1 cellular context compared by ENCODE assay signal in the genomic region with DNA sequence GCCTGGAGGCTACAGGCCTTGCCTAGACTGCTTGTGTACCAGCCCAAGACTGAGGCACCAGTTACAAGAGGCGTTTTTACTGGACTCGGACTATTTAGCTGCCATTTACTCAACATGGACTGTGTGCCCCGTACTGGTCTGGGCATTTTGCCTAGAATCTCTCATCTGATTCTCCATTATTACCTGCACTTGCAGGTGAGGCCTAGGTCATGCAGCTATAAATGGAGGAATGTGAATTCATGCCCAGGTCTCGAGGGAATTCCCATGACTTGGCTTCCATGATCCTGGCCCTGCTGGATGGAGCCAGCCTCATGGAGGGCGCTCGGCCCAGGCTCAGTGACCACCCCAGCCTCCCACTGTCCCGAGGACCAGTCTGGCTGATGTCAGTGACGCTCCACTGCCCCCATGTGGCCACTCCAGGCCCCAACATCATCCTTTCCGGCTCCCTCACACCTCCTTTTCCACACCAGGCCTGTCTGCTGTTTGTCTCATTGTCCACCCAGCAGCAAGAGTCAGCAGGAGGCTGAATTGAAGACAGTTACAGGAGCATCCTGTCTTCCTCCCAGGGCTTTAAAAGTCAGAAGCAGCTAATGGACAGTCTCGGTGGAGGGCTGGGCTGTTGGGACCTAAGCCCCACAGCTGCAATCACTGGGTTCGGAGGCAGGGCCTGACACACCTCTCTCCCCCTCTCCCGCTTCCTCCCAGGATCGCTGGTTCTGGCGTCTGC.
TF ChIP-seq lines count a peak whose summit lies in the region.

No MANE protein-coding gene starts in this region.

TF ChIP-seq in HepG2, 621 proteins besides CTCF, POLR2A, EP300 and RAD21 (continued from another document and continues in another):
- TF ChIP-seq, protein P1, sequence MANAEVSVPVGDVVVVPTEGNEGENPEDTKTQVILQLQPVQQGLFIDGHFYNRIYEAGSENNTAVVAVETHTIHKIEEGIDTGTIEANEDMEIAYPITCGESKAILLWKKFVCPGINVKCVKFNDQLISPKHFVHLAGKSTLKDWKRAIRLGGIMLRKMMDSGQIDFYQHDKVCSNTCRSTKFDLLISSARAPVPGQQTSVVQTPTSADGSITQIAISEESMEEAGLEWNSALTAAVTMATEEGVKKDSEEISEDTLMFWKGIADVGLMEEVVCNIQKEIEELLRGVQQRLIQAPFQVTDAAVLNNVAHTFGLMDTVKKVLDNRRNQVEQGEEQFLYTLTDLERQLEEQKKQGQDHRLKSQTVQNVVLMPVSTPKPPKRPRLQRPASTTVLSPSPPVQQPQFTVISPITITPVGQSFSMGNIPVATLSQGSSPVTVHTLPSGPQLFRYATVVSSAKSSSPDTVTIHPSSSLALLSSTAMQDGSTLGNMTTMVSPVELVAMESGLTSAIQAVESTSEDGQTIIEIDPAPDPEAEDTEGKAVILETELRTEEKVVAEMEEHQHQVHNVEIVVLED (CRISPR knock-in tag; IDR thresholded peaks at IDR 0.05; ENCODE audit: borderline replicate concordance) = peak; percentile 36; the same call in 1 of the 2 replicates
- TF ChIP-seq HOXA9 (CRISPR knock-in tag; IDR thresholded peaks at IDR 0.05; ENCODE audit: borderline replicate concordance) = no peak
- TF ChIP-seq PHF5A (CRISPR knock-in tag; IDR thresholded peaks at IDR 0.05; ENCODE audit: low read depth, unreplicated experiment) = peak; percentile 29
- no peak for TF ChIP-seq ZNF616 (CRISPR knock-in tag; IDR thresholded peaks at IDR 0.05; ENCODE audit: low read depth)
- TF ChIP-seq ZNF329 (CRISPR knock-in tag; IDR thresholded peaks at IDR 0.05; ENCODE audit: low read depth) = no peak
- TF ChIP-seq SKI (IDR thresholded peaks at IDR 0.05; ENCODE audit: partially characterized antibody) = peak; percentile 41
- TF ChIP-seq ELF3 (CRISPR knock-in tag; IDR thresholded peaks at IDR 0.05) = peak; percentile 73
- TF ChIP-seq ZNF558 (CRISPR knock-in tag; IDR thresholded peaks at IDR 0.05; ENCODE audit: borderline replicate concordance) = no peak
- TF ChIP-seq RFX3 (CRISPR knock-in tag; IDR thresholded peaks at IDR 0.05) = no peak
- no peak for TF ChIP-seq SMAD9 (CRISPR knock-in tag; IDR thresholded peaks at IDR 0.05)
- no peak for TF ChIP-seq ISX (CRISPR knock-in tag; conservative IDR thresholded peaks at IDR 0.05)
- TF ChIP-seq ZSCAN25 (CRISPR knock-in tag; IDR thresholded peaks at IDR 0.05) = peak; percentile 60; the same call in 1 of the 2 replicates
- no peak for TF ChIP-seq RAD51 (IDR thresholded peaks at IDR 0.05; ENCODE audit: borderline replicate concordance)
- no peak for TF ChIP-seq IRX3 (CRISPR knock-in tag; IDR thresholded peaks at IDR 0.05; ENCODE audit: borderline replicate concordance, low read depth)
- no peak for TF ChIP-seq TBL1XR1 (IDR thresholded peaks at IDR 0.05; ENCODE audit: borderline replicate concordance, low read length, partially characterized antibody)
- TF ChIP-seq ISL2 (CRISPR knock-in tag; IDR thresholded peaks at IDR 0.05) = peak; percentile 48; the same call in 1 of the 2 replicates
- TF ChIP-seq RXRA (CRISPR knock-in tag; IDR thresholded peaks at IDR 0.05) = peak; percentile 83
- TF ChIP-seq, protein P2, sequence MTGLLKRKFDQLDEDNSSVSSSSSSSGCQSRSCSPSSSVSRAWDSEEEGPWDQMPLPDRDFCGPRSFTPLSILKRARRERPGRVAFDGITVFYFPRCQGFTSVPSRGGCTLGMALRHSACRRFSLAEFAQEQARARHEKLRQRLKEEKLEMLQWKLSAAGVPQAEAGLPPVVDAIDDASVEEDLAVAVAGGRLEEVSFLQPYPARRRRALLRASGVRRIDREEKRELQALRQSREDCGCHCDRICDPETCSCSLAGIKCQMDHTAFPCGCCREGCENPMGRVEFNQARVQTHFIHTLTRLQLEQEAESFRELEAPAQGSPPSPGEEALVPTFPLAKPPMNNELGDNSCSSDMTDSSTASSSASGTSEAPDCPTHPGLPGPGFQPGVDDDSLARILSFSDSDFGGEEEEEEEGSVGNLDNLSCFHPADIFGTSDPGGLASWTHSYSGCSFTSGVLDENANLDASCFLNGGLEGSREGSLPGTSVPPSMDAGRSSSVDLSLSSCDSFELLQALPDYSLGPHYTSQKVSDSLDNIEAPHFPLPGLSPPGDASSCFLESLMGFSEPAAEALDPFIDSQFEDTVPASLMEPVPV (CRISPR knock-in tag; IDR thresholded peaks at IDR 0.05) = no peak
- TF ChIP-seq, protein P3, sequence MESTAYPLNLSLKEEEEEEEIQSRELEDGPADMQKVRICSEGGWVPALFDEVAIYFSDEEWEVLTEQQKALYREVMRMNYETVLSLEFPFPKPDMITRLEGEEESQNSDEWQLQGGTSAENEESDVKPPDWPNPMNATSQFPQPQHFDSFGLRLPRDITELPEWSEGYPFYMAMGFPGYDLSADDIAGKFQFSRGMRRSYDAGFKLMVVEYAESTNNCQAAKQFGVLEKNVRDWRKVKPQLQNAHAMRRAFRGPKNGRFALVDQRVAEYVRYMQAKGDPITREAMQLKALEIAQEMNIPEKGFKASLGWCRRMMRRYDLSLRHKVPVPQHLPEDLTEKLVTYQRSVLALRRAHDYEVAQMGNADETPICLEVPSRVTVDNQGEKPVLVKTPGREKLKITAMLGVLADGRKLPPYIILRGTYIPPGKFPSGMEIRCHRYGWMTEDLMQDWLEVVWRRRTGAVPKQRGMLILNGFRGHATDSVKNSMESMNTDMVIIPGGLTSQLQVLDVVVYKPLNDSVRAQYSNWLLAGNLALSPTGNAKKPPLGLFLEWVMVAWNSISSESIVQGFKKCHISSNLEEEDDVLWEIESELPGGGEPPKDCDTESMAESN (CRISPR knock-in tag; conservative IDR thresholded peaks at IDR 0.05) = 0 out of 2 replicates have a peak, but pooled peaks have one; percentile 41
- TF ChIP-seq, protein P4, sequence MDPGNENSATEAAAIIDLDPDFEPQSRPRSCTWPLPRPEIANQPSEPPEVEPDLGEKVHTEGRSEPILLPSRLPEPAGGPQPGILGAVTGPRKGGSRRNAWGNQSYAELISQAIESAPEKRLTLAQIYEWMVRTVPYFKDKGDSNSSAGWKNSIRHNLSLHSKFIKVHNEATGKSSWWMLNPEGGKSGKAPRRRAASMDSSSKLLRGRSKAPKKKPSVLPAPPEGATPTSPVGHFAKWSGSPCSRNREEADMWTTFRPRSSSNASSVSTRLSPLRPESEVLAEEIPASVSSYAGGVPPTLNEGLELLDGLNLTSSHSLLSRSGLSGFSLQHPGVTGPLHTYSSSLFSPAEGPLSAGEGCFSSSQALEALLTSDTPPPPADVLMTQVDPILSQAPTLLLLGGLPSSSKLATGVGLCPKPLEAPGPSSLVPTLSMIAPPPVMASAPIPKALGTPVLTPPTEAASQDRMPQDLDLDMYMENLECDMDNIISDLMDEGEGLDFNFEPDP (CRISPR knock-in tag; conservative IDR thresholded peaks at IDR 0.05) = no peak
- no peak for TF ChIP-seq TCF12 (IDR thresholded peaks at IDR 0.05)
- no peak for TF ChIP-seq TCF12 (CRISPR knock-in tag; IDR thresholded peaks at IDR 0.05)
- no peak for TF ChIP-seq ATM (IDR thresholded peaks at IDR 0.05; ENCODE audit: borderline replicate concordance)
- TF ChIP-seq ZNF251 (CRISPR knock-in tag; IDR thresholded peaks at IDR 0.05) = no peak
- TF ChIP-seq, protein P5, sequence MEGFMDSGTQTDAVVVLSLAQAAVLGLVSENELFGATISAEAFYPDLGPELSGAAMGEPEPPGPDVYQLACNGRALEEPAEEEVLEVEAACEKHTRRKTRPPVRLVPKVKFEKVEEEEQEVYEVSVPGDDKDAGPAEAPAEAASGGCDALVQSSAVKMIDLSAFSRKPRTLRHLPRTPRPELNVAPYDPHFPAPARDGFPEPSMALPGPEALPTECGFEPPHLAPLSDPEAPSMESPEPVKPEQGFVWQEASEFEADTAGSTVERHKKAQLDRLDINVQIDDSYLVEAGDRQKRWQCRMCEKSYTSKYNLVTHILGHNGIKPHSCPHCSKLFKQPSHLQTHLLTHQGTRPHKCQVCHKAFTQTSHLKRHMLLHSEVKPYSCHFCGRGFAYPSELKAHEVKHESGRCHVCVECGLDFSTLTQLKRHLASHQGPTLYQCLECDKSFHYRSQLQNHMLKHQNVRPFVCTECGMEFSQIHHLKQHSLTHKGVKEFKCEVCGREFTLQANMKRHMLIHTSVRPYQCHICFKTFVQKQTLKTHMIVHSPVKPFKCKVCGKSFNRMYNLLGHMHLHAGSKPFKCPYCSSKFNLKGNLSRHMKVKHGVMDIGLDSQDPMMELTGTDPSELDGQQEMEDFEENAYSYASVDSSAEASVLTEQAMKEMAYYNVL (CRISPR knock-in tag; IDR thresholded peaks at IDR 0.05; ENCODE audit: borderline replicate concordance) = peak; percentile 54; the same call in 1 of the 2 replicates
- TF ChIP-seq, protein P6, sequence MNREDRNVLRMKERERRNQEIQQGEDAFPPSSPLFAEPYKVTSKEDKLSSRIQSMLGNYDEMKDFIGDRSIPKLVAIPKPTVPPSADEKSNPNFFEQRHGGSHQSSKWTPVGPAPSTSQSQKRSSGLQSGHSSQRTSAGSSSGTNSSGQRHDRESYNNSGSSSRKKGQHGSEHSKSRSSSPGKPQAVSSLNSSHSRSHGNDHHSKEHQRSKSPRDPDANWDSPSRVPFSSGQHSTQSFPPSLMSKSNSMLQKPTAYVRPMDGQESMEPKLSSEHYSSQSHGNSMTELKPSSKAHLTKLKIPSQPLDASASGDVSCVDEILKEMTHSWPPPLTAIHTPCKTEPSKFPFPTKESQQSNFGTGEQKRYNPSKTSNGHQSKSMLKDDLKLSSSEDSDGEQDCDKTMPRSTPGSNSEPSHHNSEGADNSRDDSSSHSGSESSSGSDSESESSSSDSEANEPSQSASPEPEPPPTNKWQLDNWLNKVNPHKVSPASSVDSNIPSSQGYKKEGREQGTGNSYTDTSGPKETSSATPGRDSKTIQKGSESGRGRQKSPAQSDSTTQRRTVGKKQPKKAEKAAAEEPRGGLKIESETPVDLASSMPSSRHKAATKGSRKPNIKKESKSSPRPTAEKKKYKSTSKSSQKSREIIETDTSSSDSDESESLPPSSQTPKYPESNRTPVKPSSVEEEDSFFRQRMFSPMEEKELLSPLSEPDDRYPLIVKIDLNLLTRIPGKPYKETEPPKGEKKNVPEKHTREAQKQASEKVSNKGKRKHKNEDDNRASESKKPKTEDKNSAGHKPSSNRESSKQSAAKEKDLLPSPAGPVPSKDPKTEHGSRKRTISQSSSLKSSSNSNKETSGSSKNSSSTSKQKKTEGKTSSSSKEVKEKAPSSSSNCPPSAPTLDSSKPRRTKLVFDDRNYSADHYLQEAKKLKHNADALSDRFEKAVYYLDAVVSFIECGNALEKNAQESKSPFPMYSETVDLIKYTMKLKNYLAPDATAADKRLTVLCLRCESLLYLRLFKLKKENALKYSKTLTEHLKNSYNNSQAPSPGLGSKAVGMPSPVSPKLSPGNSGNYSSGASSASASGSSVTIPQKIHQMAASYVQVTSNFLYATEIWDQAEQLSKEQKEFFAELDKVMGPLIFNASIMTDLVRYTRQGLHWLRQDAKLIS (CRISPR knock-in tag; IDR thresholded peaks at IDR 0.05) = no peak
- TF ChIP-seq ETV6 (CRISPR knock-in tag; conservative IDR thresholded peaks at IDR 0.05) = no peak
- TF ChIP-seq NFIC (IDR thresholded peaks at IDR 0.05; ENCODE audit: low read length) = no peak
- TF ChIP-seq STAG1 (CRISPR knock-in tag; IDR thresholded peaks at IDR 0.05) = peak; percentile 99
- no peak for TF ChIP-seq NR2C2 (CRISPR knock-in tag; IDR thresholded peaks at IDR 0.05; ENCODE audit: borderline replicate concordance)
- TF ChIP-seq, protein P7, sequence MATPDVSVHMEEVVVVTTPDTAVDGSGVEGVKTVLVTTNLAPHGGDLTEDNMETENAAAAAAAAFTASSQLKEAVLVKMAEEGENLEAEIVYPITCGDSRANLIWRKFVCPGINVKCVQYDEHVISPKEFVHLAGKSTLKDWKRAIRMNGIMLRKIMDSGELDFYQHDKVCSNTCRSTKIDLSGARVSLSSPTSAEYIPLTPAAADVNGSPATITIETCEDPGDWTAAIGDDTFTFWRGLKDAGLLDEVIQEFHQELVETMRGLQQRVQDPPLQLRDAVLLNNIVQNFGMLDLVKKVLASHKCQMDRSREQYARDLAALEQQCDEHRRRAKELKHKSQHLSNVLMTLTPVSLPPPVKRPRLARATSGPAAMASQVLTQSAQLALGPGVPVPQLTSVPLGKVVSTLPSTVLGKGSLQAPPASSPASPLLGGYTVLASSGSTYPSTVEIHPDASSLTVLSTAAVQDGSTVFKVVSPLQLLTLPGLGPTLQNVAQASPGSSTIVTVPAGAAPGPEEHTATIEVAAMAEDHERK (CRISPR knock-in tag; IDR thresholded peaks at IDR 0.05; ENCODE audit: low read depth) = no peak
- TF ChIP-seq IRF2 (CRISPR knock-in tag; IDR thresholded peaks at IDR 0.05) = peak; percentile 75; the same call in 1 of the 2 replicates
- peak; percentile 68 for TF ChIP-seq HOXA3 (CRISPR knock-in tag; IDR thresholded peaks at IDR 0.05)
- TF ChIP-seq RFXAP (CRISPR knock-in tag; IDR thresholded peaks at IDR 0.05; ENCODE audit: borderline replicate concordance) = peak; percentile 26; the same call in 1 of the 2 replicates
- TF ChIP-seq ZSCAN9 (CRISPR knock-in tag; IDR thresholded peaks at IDR 0.05; ENCODE audit: borderline replicate concordance) = peak; percentile 71; the same call in 1 of the 2 replicates
- peak; percentile 69; the same call in 1 of the 2 replicates for TF ChIP-seq AHR (CRISPR knock-in tag; IDR thresholded peaks at IDR 0.05)
- no peak for TF ChIP-seq AKAP8 (CRISPR knock-in tag; IDR thresholded peaks at IDR 0.05)
- no peak for TF ChIP-seq ZNF607 (CRISPR knock-in tag; IDR thresholded peaks at IDR 0.05; ENCODE audit: borderline replicate concordance)
- peak; percentile 52; the same call in 1 of the 2 replicates for TF ChIP-seq MED1 (CRISPR knock-in tag; IDR thresholded peaks at IDR 0.05)
- TF ChIP-seq HNRNPLL (IDR thresholded peaks at IDR 0.05; ENCODE audit: low read depth, low read length, poor library complexity, severe bottlenecking) = peak; percentile 37
- peak; percentile 63; the same call in 1 of the 2 replicates for TF ChIP-seq KDM3A (CRISPR knock-in tag; IDR thresholded peaks at IDR 0.05; ENCODE audit: low read depth)
- TF ChIP-seq RFX1 (IDR thresholded peaks at IDR 0.05) = no peak
- 0 out of 2 replicates have a peak, but pooled peaks have one; percentile 37 for TF ChIP-seq ZNF552 (CRISPR knock-in tag; IDR thresholded peaks at IDR 0.05; ENCODE audit: borderline replicate concordance)
- TF ChIP-seq, protein P8, sequence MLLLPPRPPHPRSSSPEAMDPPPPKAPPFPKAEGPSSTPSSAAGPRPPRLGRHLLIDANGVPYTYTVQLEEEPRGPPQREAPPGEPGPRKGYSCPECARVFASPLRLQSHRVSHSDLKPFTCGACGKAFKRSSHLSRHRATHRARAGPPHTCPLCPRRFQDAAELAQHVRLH (CRISPR knock-in tag; IDR thresholded peaks at IDR 0.05; ENCODE audit: borderline replicate concordance, low read depth) = peak; percentile 36; the same call in 1 of the 2 replicates
- TF ChIP-seq ZNF556 (CRISPR knock-in tag; IDR thresholded peaks at IDR 0.05; ENCODE audit: borderline replicate concordance) = peak; percentile 53; the same call in 1 of the 2 replicates
- TF ChIP-seq CBX2 (IDR thresholded peaks at IDR 0.05; ENCODE audit: low read depth, low read length) = no peak
- TF ChIP-seq CBX2 (CRISPR knock-in tag; IDR thresholded peaks at IDR 0.05; ENCODE audit: low read depth) = no peak
- peak; percentile 75; the same call in 1 of the 2 replicates for TF ChIP-seq CCDC6 (CRISPR knock-in tag; IDR thresholded peaks at IDR 0.05)
- TF ChIP-seq ZNF33B (CRISPR knock-in tag; IDR thresholded peaks at IDR 0.05) = peak; percentile 89; the same call in 1 of the 2 replicates
